Comparison of ENCODE assay signal across 8 cellular contexts in the genomic region with DNA sequence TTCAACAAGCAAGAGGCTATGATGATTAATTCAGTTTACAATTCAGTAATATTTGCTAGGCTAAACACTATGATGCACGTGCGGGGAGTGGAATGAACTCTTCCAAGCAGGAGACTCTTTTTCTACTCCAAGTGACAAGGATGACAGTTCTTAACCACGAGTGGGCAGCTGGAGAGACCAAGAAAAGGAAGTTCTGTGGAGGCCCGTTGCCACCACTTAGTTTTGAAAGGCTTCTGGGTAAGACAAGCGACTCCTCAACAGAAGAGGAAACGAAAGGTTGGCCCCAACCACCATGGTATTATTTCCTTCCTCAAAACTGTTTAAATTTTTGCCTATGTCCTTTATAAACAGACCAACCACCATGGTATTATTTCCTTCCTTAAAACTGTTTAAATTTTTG. TPM values are rescaled to one million over a fixed set of nuclear protein-coding genes. Genes with fewer than 3 reads are reported as not detected.
DNase-seq lines count a peak whose midpoint lies in the region; ATAC-seq, FAIRE-seq and TF ChIP-seq lines count a peak whose summit lies in the region.

No MANE protein-coding gene starts in this region.

- H3K79me2 ChIP-seq in neural progenitor cell (ENCODE audit: low read depth): peaks cover 74% of the 10 kb centered on the region

- no peaks in the 10 kb centered on the region for H3K27me3 ChIP-seq in neural progenitor cell

- peaks cover 38% of the 10 kb centered on the region for H3K36me3 Mint-ChIP-seq in activated T-helper 1 cell treated with anti-CD3 and anti-CD28 coated beads, Interleukin-12 subunit alpha, Interleukin-12 subunit beta, Interleukin-2, Interleukin-4 antibody, amounts not matched to agents 30 ng/mL and 10 ng/mL and 1 ng/mL, durations not matched to agents 14 hours and 24 hours and 36 hours (ENCODE audit: low read depth)
- H3K36me3 Mint-ChIP-seq in neural progenitor cell: peaks cover 22% of the 10 kb centered on the region

- peaks cover 50% of the 10 kb centered on the region for H3K4me1 Mint-ChIP-seq in activated T-helper 1 cell treated with anti-CD3 and anti-CD28 coated beads, Interleukin-12 subunit alpha, Interleukin-12 subunit beta, Interleukin-2, Interleukin-4 antibody, amounts not matched to agents 30 ng/mL and 10 ng/mL and 1 ng/mL, durations not matched to agents 14 hours and 24 hours and 36 hours (ENCODE audit: low read depth)
- H3K4me1 Mint-ChIP-seq in neural progenitor cell: peaks cover 29% of the 10 kb centered on the region

- ATAC-seq in GM18511 (IDR thresholded peaks at IDR 0.05; ENCODE audit: unreplicated experiment) (peak; percentile 48), HG03432 (IDR thresholded peaks at IDR 0.05; ENCODE audit: unreplicated experiment) (peak; percentile 44), GM21717 (IDR thresholded peaks at IDR 0.05; ENCODE audit: unreplicated experiment) (no peak)

- DNase-seq in activated T-helper 1 cell treated with anti-CD3 and anti-CD28 coated beads, Interleukin-12 subunit alpha, Interleukin-12 subunit beta, Interleukin-2, Interleukin-4 antibody, amounts not matched to agents 30 ng/mL and 10 ng/mL and 1 ng/mL, durations not matched to agents 14 hours and 24 hours and 36 hours (ENCODE audit: low spot score): no peak
- no peak for DNase-seq in neural progenitor cell (ENCODE audit: low spot score)
- no peak for DNase-seq in kidney tubule cell (ENCODE audit: low spot score)
- no peak for DNase-seq in DMS79 (lab: John Stamatoyannopoulos, UW)
- no peak for DNase-seq in HTR-8/SVneo (ENCODE audit: insufficient read length, low spot score)

- peak overlapping the region; percentile 96 for H3K4me3 Mint-ChIP-seq in activated T-helper 1 cell treated with anti-CD3 and anti-CD28 coated beads, Interleukin-12 subunit alpha, Interleukin-12 subunit beta, Interleukin-2, Interleukin-4 antibody, amounts not matched to agents 30 ng/mL and 10 ng/mL and 1 ng/mL, durations not matched to agents 14 hours and 24 hours and 36 hours
- peak overlapping the region; percentile 61 for H3K4me3 Mint-ChIP-seq in neural progenitor cell

- intact Hi-C loops in activated T-helper 1 cell treated with anti-CD3 and anti-CD28 coated beads, Interleukin-12 subunit alpha, Interleukin-12 subunit beta, Interleukin-2, Interleukin-4 antibody, amounts not matched to agents 30 ng/mL and 10 ng/mL and 1 ng/mL, durations not matched to agents 14 hours and 24 hours and 36 hours (cut with micrococcal nuclease): loop anchor here (10.0 kb wide), 2 partner anchors 331 to 861 kb away; a partner anchor contains a TSS

- peaks cover 12% of the 10 kb centered on the region for H3K36me3 ChIP-seq in neural progenitor cell

- peak overlapping the region; percentile 95 for H3K4me2 ChIP-seq in neural progenitor cell

- H3K9me3 Mint-ChIP-seq in activated T-helper 1 cell treated with anti-CD3 and anti-CD28 coated beads, Interleukin-12 subunit alpha, Interleukin-12 subunit beta, Interleukin-2, Interleukin-4 antibody, amounts not matched to agents 30 ng/mL and 10 ng/mL and 1 ng/mL, durations not matched to agents 14 hours and 24 hours and 36 hours: no peaks in the 10 kb centered on the region
- no peaks in the 10 kb centered on the region for H3K9me3 Mint-ChIP-seq in neural progenitor cell

- no peak overlapping the region for H3K27ac ChIP-seq in neural progenitor cell

- H3K9ac ChIP-seq in neural progenitor cell: peak overlapping the region; percentile 10

- peaks cover 19% of the 10 kb centered on the region for H3K4me1 ChIP-seq in neural progenitor cell

- peak overlapping the region; percentile 74 for H3K27ac Mint-ChIP-seq in activated T-helper 1 cell treated with anti-CD3 and anti-CD28 coated beads, Interleukin-12 subunit alpha, Interleukin-12 subunit beta, Interleukin-2, Interleukin-4 antibody, amounts not matched to agents 30 ng/mL and 10 ng/mL and 1 ng/mL, durations not matched to agents 14 hours and 24 hours and 36 hours
- H3K27ac Mint-ChIP-seq in neural progenitor cell: no peak overlapping the region

- TF ChIP-seq CTCF in neural progenitor cell (IDR thresholded peaks at IDR 0.05): no peak

- H3K4me3 ChIP-seq in neural progenitor cell: no peak overlapping the region

- H2AFZ ChIP-seq in neural progenitor cell (replicated peaks): no peak overlapping the region

- no peak for FAIRE-seq in HTR-8/SVneo (lab: Jason Lieb, UNC)

- H3K9me3 ChIP-seq in neural progenitor cell (ENCODE audit: low read depth): no peaks in the 10 kb centered on the region

- H3K27me3 Mint-ChIP-seq in activated T-helper 1 cell treated with anti-CD3 and anti-CD28 coated beads, Interleukin-12 subunit alpha, Interleukin-12 subunit beta, Interleukin-2, Interleukin-4 antibody, amounts not matched to agents 30 ng/mL and 10 ng/mL and 1 ng/mL, durations not matched to agents 14 hours and 24 hours and 36 hours (ENCODE audit: insufficient read depth): no peaks in the 10 kb centered on the region
- H3K27me3 Mint-ChIP-seq in neural progenitor cell (ENCODE audit: insufficient read depth, low read depth): peaks cover 5% of the 10 kb centered on the region

- peaks cover 24% of the 10 kb centered on the region for H4K20me1 ChIP-seq in neural progenitor cell (ENCODE audit: low read depth)

- peaks cover 8% of the 10 kb centered on the region for H3F3A ChIP-seq in neural progenitor cell (ENCODE audit: low read depth)

RNA-seq across cellular contexts. Expression of a gene that starts 2.8 kb away (rescaled TPM):
- 49.7 and 52.8 TPM in 2 replicates for total RNA-seq in activated T-helper 1 cell treated with anti-CD3 and anti-CD28 coated beads, Interleukin-12 subunit alpha, Interleukin-12 subunit beta, Interleukin-2, Interleukin-4 antibody, amounts not matched to agents 30 ng/mL and 10 ng/mL and 1 ng/mL, durations not matched to agents 14 hours and 24 hours and 36 hours
- total RNA-seq in neural progenitor cell (ENCODE audit: low replicate concordance): 37.6 and 41.0 TPM in 2 replicates

RNA-seq across cellular contexts. Expression of a gene that starts 55.2 kb away (rescaled TPM):
- total RNA-seq in activated T-helper 1 cell treated with anti-CD3 and anti-CD28 coated beads, Interleukin-12 subunit alpha, Interleukin-12 subunit beta, Interleukin-2, Interleukin-4 antibody, amounts not matched to agents 30 ng/mL and 10 ng/mL and 1 ng/mL, durations not matched to agents 14 hours and 24 hours and 36 hours: 30.0 and 33.4 TPM in 2 replicates
- 21.7 and 24.0 TPM in 2 replicates for total RNA-seq in neural progenitor cell (ENCODE audit: low replicate concordance)
